Comparison of ENCODE assay signal across 17 cellular contexts in genomic region chr6:40425192-40425919, GRCh38.
DNase-seq lines count a peak whose midpoint lies in the region; ATAC-seq and TF ChIP-seq lines count a peak whose summit lies in the region.
"Had no signal": no experiment of that assay in that cellular context is flagged by ENCODE, and none has a peak within 500 bp of the region (broad histone marks: within the 10 kb centered on the region; RNA-seq: fewer than 3 reads in every experiment).

No MANE protein-coding gene starts in this region.

- no peak overlapping the region for H3K4me2 ChIP-seq in neural progenitor cell
- H3K4me2 ChIP-seq: BLaER1 treated with 17β-estradiol and CSF1 and Interleukin-3, amounts not matched to agents 10 nM and 100 nM had no signal

- peak overlapping the region; percentile 84 for H3K27ac Mint-ChIP-seq in neural progenitor cell
- no peak overlapping the region for H3K27ac Mint-ChIP-seq in naive thymus-derived CD4-positive, alpha-beta T cell
- H3K27ac Mint-ChIP-seq: activated CD8-positive, alpha-beta T cell treated with anti-CD3 and anti-CD28 coated beads for 36 hours; activated naive CD4-positive, alpha-beta T cell treated with anti-CD3 and anti-CD28 coated beads for 36 hours; stimulated activated naive CD8-positive, alpha-beta T cell treated with anti-CD3 and anti-CD28 coated beads, Interleukin-15, amount 100 ng/mL, for 72 hours had no signal

- peaks cover 2% of the 10 kb centered on the region for H3F3A ChIP-seq in neural progenitor cell (ENCODE audit: low read depth)

- H3K4me1 ChIP-seq in neural progenitor cell, result peaks cover 5% of the 10 kb centered on the region
- H3K4me1 ChIP-seq in naive thymus-derived CD4-positive, alpha-beta T cell (ENCODE audit: control insufficient read depth in 2 of 2, insufficient read depth in 2 of 2, low read length in 2 of 2), result no peaks in the 10 kb centered on the region
- peaks cover 0 to 22% (median 6%) of the 10 kb centered on the region in 3 donors for H3K4me1 ChIP-seq in esophagus squamous epithelium

- H3K27ac ChIP-seq in neural progenitor cell, result no peak overlapping the region
- no peak overlapping the region for H3K27ac ChIP-seq in naive thymus-derived CD4-positive, alpha-beta T cell (ENCODE audit: low read depth, low read length)
- H3K27ac ChIP-seq in esophagus squamous epithelium, result peak overlapping the region in 1 of 4 donors; percentile 1
- H3K27ac ChIP-seq: BLaER1 treated with 17β-estradiol and CSF1 and Interleukin-3, amounts not matched to agents 10 nM and 100 nM; ovary had no signal

- no peaks in the 10 kb centered on the region for H3K36me3 Mint-ChIP-seq in neural progenitor cell
- peaks cover 0 to 2% (median 0%) of the 10 kb centered on the region in 5 donors for H3K36me3 Mint-ChIP-seq in naive thymus-derived CD4-positive, alpha-beta T cell

- no peak for TF ChIP-seq CTCF in neural progenitor cell (IDR thresholded peaks at IDR 0.05)
- TF ChIP-seq CTCF in esophagus squamous epithelium (IDR thresholded peaks at IDR 0.05), result no peak

- no peak overlapping the region for H3K4me3 ChIP-seq in neural progenitor cell
- no peak overlapping the region for H3K4me3 ChIP-seq in naive thymus-derived CD4-positive, alpha-beta T cell (ENCODE audit: low read length)
- H3K4me3 ChIP-seq in esophagus squamous epithelium, result no peak overlapping the region
- H3K4me3 ChIP-seq: BLaER1 treated with 17β-estradiol and CSF1 and Interleukin-3, amounts not matched to agents 10 nM and 100 nM; lung; ovary had no signal

- no peak overlapping the region for H3K4me3 Mint-ChIP-seq in neural progenitor cell
- H3K4me3 Mint-ChIP-seq in naive thymus-derived CD4-positive, alpha-beta T cell, result no peak overlapping the region
- H3K4me3 Mint-ChIP-seq: activated CD8-positive, alpha-beta T cell treated with anti-CD3 and anti-CD28 coated beads for 36 hours; activated naive CD4-positive, alpha-beta T cell treated with anti-CD3 and anti-CD28 coated beads for 36 hours; stimulated activated naive CD8-positive, alpha-beta T cell treated with anti-CD3 and anti-CD28 coated beads, Interleukin-15, amount 100 ng/mL, for 72 hours had no signal

- no peaks in the 10 kb centered on the region for H4K20me1 ChIP-seq in neural progenitor cell (ENCODE audit: low read depth)
- H4K20me1 ChIP-seq: BLaER1 treated with 17β-estradiol and CSF1 and Interleukin-3, amounts not matched to agents 10 nM and 100 nM had no signal

- WGBS in esophagus squamous epithelium, 2 donors, result 54 to 59% methylated on average over 3 to 4 of the region's 4 CpGs

- no peaks in the 10 kb centered on the region for H3K79me2 ChIP-seq in neural progenitor cell (ENCODE audit: low read depth)

- H3K9me3 Mint-ChIP-seq in neural progenitor cell, result no peaks in the 10 kb centered on the region
- no peaks in the 10 kb centered on the region for H3K9me3 Mint-ChIP-seq in naive thymus-derived CD4-positive, alpha-beta T cell
- H3K9me3 Mint-ChIP-seq: activated CD8-positive, alpha-beta T cell treated with anti-CD3 and anti-CD28 coated beads for 36 hours; activated naive CD4-positive, alpha-beta T cell treated with anti-CD3 and anti-CD28 coated beads for 36 hours; stimulated activated naive CD8-positive, alpha-beta T cell treated with anti-CD3 and anti-CD28 coated beads, Interleukin-15, amount 100 ng/mL, for 72 hours had no signal

- CTCF ChIA-PET in naive thymus-derived CD4-positive, alpha-beta T cell (lab: Charles Lee), result no interaction called here

- intact Hi-C loops in naive thymus-derived CD4-positive, alpha-beta T cell (cut with micrococcal nuclease), result no loop called here
- intact Hi-C loops in esophagus squamous epithelium (cut with DNase I), result no loop called here

- POLR2A ChIA-PET in naive thymus-derived CD4-positive, alpha-beta T cell (lab: Charles Lee), result no interaction called here

- DNase-seq in DMS153 treated with DMSO at 0.1 percent for 48 hours (lab: John Stamatoyannopoulos, UW; ENCODE audit: unreplicated experiment), result peak; percentile 46
- DNase-seq in NCI-H2081 treated with DMSO at 0.1 percent for 48 hours (lab: John Stamatoyannopoulos, UW), result peak; percentile 10
- DNase-seq in cerebellar cortex (ENCODE audit: low spot score), result peak; percentile 93
- no peak for DNase-seq in neural progenitor cell (ENCODE audit: low spot score)
- DNase-seq in naive thymus-derived CD4-positive, alpha-beta T cell, result no peak
- no peak for DNase-seq in stimulated activated naive CD8-positive, alpha-beta T cell treated with anti-CD3 and anti-CD28 coated beads, Interleukin-15, Interleukin-2, amounts not matched to agents 100 U/mL and 50 U/mL, for 24 hours
- DNase-seq in esophagus squamous epithelium (lab: John Stamatoyannopoulos, UW), result no peak
- DNase-seq: activated CD8-positive, alpha-beta T cell treated with anti-CD3 and anti-CD28 coated beads for 36 hours; activated naive CD4-positive, alpha-beta T cell treated with anti-CD3 and anti-CD28 coated beads for 36 hours; central memory CD4-positive, alpha-beta T cell; NCI-H146; ovary; stimulated activated naive CD8-positive, alpha-beta T cell treated with anti-CD3 and anti-CD28 coated beads, Interleukin-15, amount 100 ng/mL, for 72 hours had no signal

- TF ChIP-seq POLR2A in esophagus squamous epithelium (IDR thresholded peaks at IDR 0.05), result no peak

- peaks cover 4% of the 10 kb centered on the region for H3K4me1 Mint-ChIP-seq in neural progenitor cell
- peaks cover 0 to 10% (median 0%) of the 10 kb centered on the region in 7 donors for H3K4me1 Mint-ChIP-seq in naive thymus-derived CD4-positive, alpha-beta T cell

- no peak for ATAC-seq in naive thymus-derived CD4-positive, alpha-beta T cell
- ATAC-seq in HG03025 (IDR thresholded peaks at IDR 0.05; ENCODE audit: low FRiP score, unreplicated experiment), result no peak
- ATAC-seq in stimulated activated naive CD8-positive, alpha-beta T cell treated with anti-CD3 and anti-CD28 coated beads, Interleukin-15, Interleukin-2, amounts not matched to agents 100 U/mL and 50 U/mL, for 24 hours, result no peak
- ATAC-seq: activated CD8-positive, alpha-beta T cell treated with anti-CD3 and anti-CD28 coated beads for 36 hours; Panc1; stimulated activated naive CD8-positive, alpha-beta T cell treated with anti-CD3 and anti-CD28 coated beads, Interleukin-15, amount 100 ng/mL, for 72 hours had no signal

- H3K27me3 ChIP-seq in neural progenitor cell, result no peaks in the 10 kb centered on the region
- no peaks in the 10 kb centered on the region for H3K27me3 ChIP-seq in naive thymus-derived CD4-positive, alpha-beta T cell (ENCODE audit: control insufficient read depth in 2 of 2, insufficient read depth in 2 of 2, low read length in 2 of 2)
- H3K27me3 ChIP-seq in esophagus squamous epithelium, result no peaks in the 10 kb centered on the region
- H3K27me3 ChIP-seq: BLaER1 treated with 17β-estradiol and CSF1 and Interleukin-3, amounts not matched to agents 10 nM and 100 nM; ovary had no signal

- H3K9ac ChIP-seq in neural progenitor cell, result no peak overlapping the region
- H3K9ac ChIP-seq: BLaER1 treated with 17β-estradiol and CSF1 and Interleukin-3, amounts not matched to agents 10 nM and 100 nM had no signal

- H3K36me3 ChIP-seq in neural progenitor cell, result no peaks in the 10 kb centered on the region
- H3K36me3 ChIP-seq in naive thymus-derived CD4-positive, alpha-beta T cell (ENCODE audit: control insufficient read depth in 2 of 3, insufficient read depth in 3 of 3, low read length in 3 of 3), result no peaks in the 10 kb centered on the region
- no peaks in the 10 kb centered on the region for H3K36me3 ChIP-seq in esophagus squamous epithelium
- H3K36me3 ChIP-seq: ovary had no signal

- H2AFZ ChIP-seq in neural progenitor cell (replicated peaks), result no peak overlapping the region

- H3K9me3 ChIP-seq in neural progenitor cell (ENCODE audit: low read depth), result no peaks in the 10 kb centered on the region
- no peaks in the 10 kb centered on the region for H3K9me3 ChIP-seq in naive thymus-derived CD4-positive, alpha-beta T cell (ENCODE audit: control insufficient read depth in 2 of 3, low read length in 3 of 3)
- H3K9me3 ChIP-seq in esophagus squamous epithelium, result no peaks in the 10 kb centered on the region
- H3K9me3 ChIP-seq: BLaER1 treated with 17β-estradiol and CSF1 and Interleukin-3, amounts not matched to agents 10 nM and 100 nM; ovary had no signal

- peaks cover 2% of the 10 kb centered on the region for H3K27me3 Mint-ChIP-seq in neural progenitor cell (ENCODE audit: insufficient read depth, low read depth)
- peaks cover 0 to 51% (median 0%) of the 10 kb centered on the region in 5 donors for H3K27me3 Mint-ChIP-seq in naive thymus-derived CD4-positive, alpha-beta T cell
- H3K27me3 Mint-ChIP-seq: activated CD8-positive, alpha-beta T cell treated with anti-CD3 and anti-CD28 coated beads for 36 hours; stimulated activated naive CD8-positive, alpha-beta T cell treated with anti-CD3 and anti-CD28 coated beads, Interleukin-15, amount 100 ng/mL, for 72 hours had no signal

Comparison
In these comparisons a context has a peak if more than half of its experiments do, and no peak if none do; other contexts are left out.
1. DNase-seq: peak in DMS153 treated with DMSO at 0.1 percent for 48 hours (single experiment), NCI-H2081 treated with DMSO at 0.1 percent for 48 hours (single experiment) and cerebellar cortex (single experiment); none in neural progenitor cell (single experiment), naive thymus-derived CD4-positive, alpha-beta T cell (0 of 9), stimulated activated naive CD8-positive, alpha-beta T cell treated with anti-CD3 and anti-CD28 coated beads, Interleukin-15, Interleukin-2, amounts not matched to agents 100 U/mL and 50 U/mL, for 24 hours (single experiment) and esophagus squamous epithelium (single experiment).